In the genomic region with DNA sequence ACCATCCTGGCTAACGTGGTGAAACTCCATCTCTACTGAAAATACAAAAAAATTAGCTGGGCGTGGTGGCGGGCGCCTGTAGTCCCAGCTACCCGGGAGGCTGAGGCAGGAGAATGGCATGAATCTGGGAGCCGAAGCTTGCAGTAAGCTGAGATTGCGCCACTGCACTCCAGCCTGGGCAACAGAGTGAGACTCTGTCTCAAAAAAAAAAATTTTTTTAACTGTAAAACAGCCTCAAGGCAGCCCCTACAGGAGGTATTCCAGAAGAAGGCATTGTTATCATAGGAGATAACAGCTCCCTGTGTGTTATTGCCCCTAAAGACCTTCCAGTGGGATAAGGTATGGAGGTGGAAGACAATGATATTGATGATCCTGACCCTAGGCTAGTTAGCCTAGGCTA, we compare ENCODE assay signal across 3 cellular contexts. TPM values are rescaled to one million over a fixed set of nuclear protein-coding genes. Genes with fewer than 3 reads are reported as not detected.
"Had no signal": no experiment of that assay in that cellular context is flagged by ENCODE, and none has a peak within 500 bp of the region (broad histone marks: within the 10 kb centered on the region; RNA-seq: fewer than 3 reads in every experiment).

No MANE protein-coding gene starts in this region.

RNA-seq across cellular contexts. Expression of a gene that starts 27.8 kb away (rescaled TPM):
- polyA plus RNA-seq: HepG2, IgD-negative memory B cell, IMR-90 had no signal
